Comparison of ENCODE assay signal across 10 cellular contexts in genomic region chr19:54095136-54095858, GRCh38. TPM values are rescaled to one million over a fixed set of nuclear protein-coding genes. Genes with fewer than 3 reads are reported as not detected.
A peak's percentile ranks its signal among the peaks of the same experiment; 100 is the strongest.
DNase-seq lines count a peak whose midpoint lies in the region; ATAC-seq and TF ChIP-seq lines count a peak whose summit lies in the region.
"Had no signal": no experiment of that assay in that cellular context is flagged by ENCODE, and none has a peak within 500 bp of the region (broad histone marks: within the 10 kb centered on the region; RNA-seq: fewer than 3 reads in every experiment).

No MANE protein-coding gene starts in this region.

- H3K27me3 ChIP-seq in heart left ventricle (peaks cover 0 to 48% (median 14%) of the 10 kb centered on the region in 9 donors), right atrium auricular region (no peaks in the 10 kb centered on the region), upper lobe of right lung (peaks cover 11% of the 10 kb centered on the region)
- H3K27me3 ChIP-seq: adrenal gland had no signal

- H3K27ac Mint-ChIP-seq in memory B cell: no peak overlapping the region

- peaks cover 14% of the 10 kb centered on the region for H3K27me3 Mint-ChIP-seq in memory B cell

- DNase-seq in heart left ventricle: no peak
- no peak for DNase-seq in right atrium auricular region (ENCODE audit: low spot score)
- no peak for DNase-seq in cardiac fibroblast (ENCODE audit: low read depth in 2 of 2)
- no peak for DNase-seq in memory B cell (ENCODE audit: low spot score in 2 of 2)
- DNase-seq in upper lobe of right lung: no peak
- no peak for DNase-seq in GM19240 (ENCODE audit: insufficient read length, low spot score)
- DNase-seq in LoVo (ENCODE audit: low spot score): no peak
- DNase-seq in kidney tubule cell (ENCODE audit: low spot score): no peak
- DNase-seq: NCI-H774 had no signal

- peaks cover 0 to 16% (median 5%) of the 10 kb centered on the region in 12 donors for H3K4me1 ChIP-seq in heart left ventricle
- H3K4me1 ChIP-seq in right atrium auricular region: peaks cover 0 to 11% of the 10 kb centered on the region in 2 donors
- peaks cover 5% of the 10 kb centered on the region for H3K4me1 ChIP-seq in upper lobe of right lung

- H3K36me3 ChIP-seq in heart left ventricle (no peaks in the 10 kb centered on the region), right atrium auricular region (no peaks in the 10 kb centered on the region), upper lobe of right lung (no peaks in the 10 kb centered on the region)
- H3K36me3 ChIP-seq: adrenal gland had no signal

- peak overlapping the region in 9 of 12 donors; percentile 27 to 57 (median 35) for H3K4me3 ChIP-seq in heart left ventricle
- H3K4me3 ChIP-seq in right atrium auricular region: peak overlapping the region in 1 of 2 donors; percentile 41
- H3K4me3 ChIP-seq in cardiac fibroblast (replicated peaks in 1 of 2; ENCODE audit: low read depth in 2 of 2, low read length in 2 of 2): peak overlapping the region; percentile 33 to 47
- H3K4me3 ChIP-seq in upper lobe of right lung: peak overlapping the region; percentile 33

- peaks cover 5% of the 10 kb centered on the region for H3K36me3 Mint-ChIP-seq in memory B cell

- 66 to 72% (median 70%) methylated on average over 18 to 22 of the region's 22 CpGs for WGBS in heart left ventricle, 4 donors

- TF ChIP-seq CTCF in heart left ventricle (IDR thresholded peaks at IDR 0.05) (no peak), right atrium auricular region (IDR thresholded peaks at IDR 0.05) (no peak), cardiac fibroblast (IDR thresholded peaks at IDR 0.05; ENCODE audit: low read depth, low read length) (no peak), upper lobe of right lung (IDR thresholded peaks at IDR 0.05) (no peak)

- H3K27ac ChIP-seq in heart left ventricle: no peak overlapping the region
- H3K27ac ChIP-seq in right atrium auricular region: no peak overlapping the region
- no peak overlapping the region for H3K27ac ChIP-seq in upper lobe of right lung
- H3K27ac ChIP-seq: adrenal gland had no signal

- H3K9me3 Mint-ChIP-seq in memory B cell: peaks cover 3% of the 10 kb centered on the region

- peak overlapping the region; percentile 77 for H3K4me3 Mint-ChIP-seq in memory B cell

- ATAC-seq in heart left ventricle (no peak), memory B cell (ENCODE audit: low read depth) (no peak), upper lobe of right lung (no peak)

- no peaks in the 10 kb centered on the region for H3K9me3 ChIP-seq in heart left ventricle
- no peaks in the 10 kb centered on the region for H3K9me3 ChIP-seq in right atrium auricular region
- no peaks in the 10 kb centered on the region for H3K9me3 ChIP-seq in upper lobe of right lung
- H3K9me3 ChIP-seq: adrenal gland had no signal

- TF ChIP-seq POLR2A in heart left ventricle (IDR thresholded peaks at IDR 0.05): no peak

- H3K4me1 Mint-ChIP-seq in memory B cell: peaks cover 9% of the 10 kb centered on the region

- intact Hi-C loops in heart left ventricle (cut with DNase I) (no loop called here), upper lobe of right lung (cut with DNase I) (no loop called here)

RNA-seq across cellular contexts. Expression of gene OSCAR, which starts 5.3 kb away (rescaled TPM):
- 1 to 10 TPM in 3 of 9 donors, under 1 TPM in 5, not detected in 1; 0.35 to 9.8 (median 0.68) TPM for total RNA-seq in heart left ventricle
- 1 to 10 TPM in 1 of 2 donors, under 1 TPM in 1; 0.38 to 1.0 TPM for polyA plus RNA-seq in heart left ventricle
- total RNA-seq in right atrium auricular region: 1 to 10 TPM in 1 of 2 donors, not detected in 1; 2.4 TPM
- 59.5 TPM for total RNA-seq in upper lobe of right lung

RNA-seq across cellular contexts. Expression of gene NDUFA3, which starts 7.4 kb away (rescaled TPM):
- 100 to 1,000 TPM in 7 of 9 donors, 10 to 100 TPM in 2; 32.2 to 501 (median 299) TPM for total RNA-seq in heart left ventricle
- 1,000 to 10,000 TPM in 1 of 2 donors, 100 to 1,000 TPM in 1; 154 to 1,519 TPM for polyA plus RNA-seq in heart left ventricle
- total RNA-seq in right atrium auricular region: 100 to 1,000 TPM in 1 of 2 donors, 10 to 100 TPM in 1; 51.3 to 108 TPM
- total RNA-seq in upper lobe of right lung: 115 TPM

RNA-seq across cellular contexts. Expression of gene TARM1, which starts 14.1 kb away (rescaled TPM):
- total RNA-seq in heart left ventricle: not detected
- polyA plus RNA-seq in heart left ventricle: not detected
- total RNA-seq in right atrium auricular region: not detected
- total RNA-seq in upper lobe of right lung: not detected
- total RNA-seq: adrenal gland had no signal
- polyA plus RNA-seq: adrenal gland had no signal

RNA-seq across cellular contexts. Expression of gene TFPT, which starts 20.2 kb away (rescaled TPM):
- 10 to 100 TPM in 8 of 9 donors, 1 to 10 TPM in 1; 9.6 to 23.1 (median 12.5) TPM for total RNA-seq in heart left ventricle
- 10 to 100 TPM; 26.0 to 26.5 TPM for polyA plus RNA-seq in heart left ventricle
- 10 to 100 TPM; 10.2 to 19.6 TPM for total RNA-seq in right atrium auricular region
- total RNA-seq in upper lobe of right lung: 19.5 TPM

RNA-seq across cellular contexts. Expression of gene PRPF31, which starts 20.3 kb away (rescaled TPM):
- total RNA-seq in heart left ventricle (10 to 100 TPM; 30.0 to 58.4 (median 37.8) TPM), right atrium auricular region (10 to 100 TPM; 26.1 to 46.2 TPM), upper lobe of right lung (44.9 TPM)
- polyA plus RNA-seq in heart left ventricle: 10 to 100 TPM; 42.0 to 57.6 TPM
